13 cellular contexts compared by ENCODE assay signal in genomic region chr7:32462966-32463365, GRCh38.
DNase-seq lines count a peak whose midpoint lies in the region; TF ChIP-seq lines count a peak whose summit lies in the region.
"Had no signal": no experiment of that assay in that cellular context is flagged by ENCODE, and none has a peak within 500 bp of the region (broad histone marks: within the 10 kb centered on the region; RNA-seq: fewer than 3 reads in every experiment).

No MANE protein-coding gene starts in this region.

- no peak for TF ChIP-seq CTCF in VCaP (conservative IDR thresholded peaks at IDR 0.05)

- POLR2A ChIA-PET in HEK293T (lab: Yijun Ruan, JAX) = no interaction called here

- CTCF ChIA-PET in HEK293T (lab: Yijun Ruan, JAX) = no interaction called here

- peak overlapping the region; percentile 63 for H3K27ac ChIP-seq in VCaP

- DNase-seq in DMS153 treated with DMSO at 0.1 percent for 48 hours (lab: John Stamatoyannopoulos, UW; ENCODE audit: unreplicated experiment) = peak; percentile 41
- DNase-seq in NCI-H187 (lab: John Stamatoyannopoulos, UW) = peak; percentile 24 to 52
- peak; percentile 89 for DNase-seq in NCI-H2171 treated with DMSO at 0.1 percent for 48 hours (lab: John Stamatoyannopoulos, UW)
- DNase-seq in T1000 (lab: John Stamatoyannopoulos, UW) = no peak
- no peak for DNase-seq in islet precursor cell
- DNase-seq in HEK293T (ENCODE audit: extremely low spot score) = no peak
- no peak for DNase-seq in GM19240 (ENCODE audit: insufficient read length, low spot score)
- DNase-seq: CD8-positive, alpha-beta T cell; EL; HCEC 1CT; NCI-H1436 treated with DMSO at 0.1 percent for 48 hours; SHP77 treated with DMSO at 0.1 percent for 48 hours had no signal

TF ChIP-seq in HEK293T, 16 proteins besides CTCF, POLR2A, EP300 and RAD21:
- TF ChIP-seq L3MBTL2 (conservative IDR thresholded peaks at IDR 0.05) (no peak), FOXA1 (IDR thresholded peaks at IDR 0.05) (no peak), SUZ12 (IDR thresholded peaks at IDR 0.05) (no peak), ELF4 (IDR thresholded peaks at IDR 0.05) (no peak), CTBP1 (IDR thresholded peaks at IDR 0.05; ENCODE audit: borderline replicate concordance) (no peak), BHLHE40 (IDR thresholded peaks at IDR 0.05; ENCODE audit: borderline replicate concordance) (no peak), LEF1 (IDR thresholded peaks at IDR 0.05; ENCODE audit: borderline replicate concordance) (no peak), ARNT (IDR thresholded peaks at IDR 0.05) (no peak), FOXM1 (IDR thresholded peaks at IDR 0.05; ENCODE audit: borderline replicate concordance) (no peak), TARDBP (IDR thresholded peaks at IDR 0.05) (no peak), FOXK2 (IDR thresholded peaks at IDR 0.05) (no peak), HDGF (IDR thresholded peaks at IDR 0.05; ENCODE audit: borderline replicate concordance) (no peak), SP1 (IDR thresholded peaks at IDR 0.05) (no peak), ZNF384 (IDR thresholded peaks at IDR 0.05) (no peak), PKNOX1 (IDR thresholded peaks at IDR 0.05) (no peak), NFRKB (IDR thresholded peaks at IDR 0.05) (no peak)

Comparison
In these comparisons a context has a peak if more than half of its experiments do, and no peak if none do; other contexts are left out.
1. DNase-seq: peak in DMS153 treated with DMSO at 0.1 percent for 48 hours (single experiment), NCI-H187 (2 of 2) and NCI-H2171 treated with DMSO at 0.1 percent for 48 hours (single experiment); none in T1000 (single experiment), islet precursor cell (single experiment), HEK293T (single experiment) and GM19240 (single experiment).